Comparison of ENCODE assay signal across 23 cellular contexts in genomic region chr7:85940798-85941197, GRCh38.
DNase-seq lines count a peak whose midpoint lies in the region; ATAC-seq and TF ChIP-seq lines count a peak whose summit lies in the region.
"Had no signal": no experiment of that assay in that cellular context is flagged by ENCODE, and none has a peak within 500 bp of the region (broad histone marks: within the 10 kb centered on the region; RNA-seq: fewer than 3 reads in every experiment).

No MANE protein-coding gene starts in this region.

- H3F3A ChIP-seq in PC-9 (ENCODE audit: insufficient read depth, low read depth), result no peaks in the 10 kb centered on the region
- no peaks in the 10 kb centered on the region for H3F3A ChIP-seq in smooth muscle cell (ENCODE audit: low read depth)

- WGBS in smooth muscle cell (ENCODE audit: low lambda C conversion rate), result 91% methylated on average over 2 of the region's 2 CpGs

- ATAC-seq in GM19397 (IDR thresholded peaks at IDR 0.05; ENCODE audit: unreplicated experiment), result no peak
- ATAC-seq in upper lobe of right lung, result no peak
- ATAC-seq: A549, GM12878, GM23338, HCT116 had no signal

- TF ChIP-seq CTCF in LNCaP clone FGC (IDR thresholded peaks at IDR 0.05; ENCODE audit: control insufficient read depth, extremely low read depth, insufficient read depth) (no peak), PC-9 (conservative IDR thresholded peaks at IDR 0.05) (no peak), neural crest cell (conservative IDR thresholded peaks at IDR 0.05) (no peak), smooth muscle cell (IDR thresholded peaks at IDR 0.05; ENCODE audit: borderline replicate concordance, insufficient read depth, poor library complexity, severe bottlenecking) (no peak), upper lobe of right lung (IDR thresholded peaks at IDR 0.05) (no peak)

- H3K79me2 ChIP-seq in PC-9 (ENCODE audit: low read depth), result no peaks in the 10 kb centered on the region
- no peaks in the 10 kb centered on the region for H3K79me2 ChIP-seq in smooth muscle cell (ENCODE audit: low read depth)

- DNase-seq in LNCaP clone FGC (ENCODE audit: low read depth) (peak; percentile 35), PC-9 (no peak), neural crest cell (ENCODE audit: low read depth, low spot score) (no peak), smooth muscle cell (lab: John Stamatoyannopoulos, UW; ENCODE audit: unreplicated experiment) (no peak), upper lobe of right lung (no peak)
- DNase-seq: 8988T; ACHN; AML-193; BE2C; CD4-positive, alpha-beta T cell; CD8-positive, alpha-beta memory T cell; DMS 273 treated with DMSO at 0.1 percent for 48 hours; DMS79; EL; GDM1; H9 had no signal

- BruUV-seq in PC-9 (replicated peaks; lab: Mats Ljungman, UMichigan), result no TSS peak

- no peak overlapping the region; the same call in 1 of the 2 replicates for H3K4me2 ChIP-seq in PC-9
- H3K4me2 ChIP-seq in smooth muscle cell, result no peak overlapping the region
- H3K4me2 ChIP-seq: A549; BLaER1 treated with 17β-estradiol and CSF1 and Interleukin-3, amounts not matched to agents 10 nM and 100 nM; GM23338 had no signal

- H3K4me3 ChIP-seq in LNCaP clone FGC (ENCODE audit: low read depth, low read length), result no peak overlapping the region
- H3K4me3 ChIP-seq in PC-9, result no peak overlapping the region
- no peak overlapping the region for H3K4me3 ChIP-seq in smooth muscle cell
- H3K4me3 ChIP-seq in upper lobe of right lung, result no peak overlapping the region
- H3K4me3 ChIP-seq: A549; BLaER1 treated with 17β-estradiol and CSF1 and Interleukin-3, amounts not matched to agents 10 nM and 100 nM; GM12878; GM23338 had no signal

- H3K9me3 ChIP-seq in PC-9 (ENCODE audit: insufficient read depth, low read depth) (no peaks in the 10 kb centered on the region), smooth muscle cell (replicated peaks; ENCODE audit: low read depth) (no peaks in the 10 kb centered on the region), upper lobe of right lung (no peaks in the 10 kb centered on the region)
- H3K9me3 ChIP-seq: A549; BE2C; BLaER1 treated with 17β-estradiol and CSF1 and Interleukin-3, amounts not matched to agents 10 nM and 100 nM had no signal

- intact Hi-C loops in PC-9 (cut with micrococcal nuclease; ENCODE audit: unreplicated experiment), result no loop called here
- intact Hi-C loops in upper lobe of right lung (cut with DNase I), result no loop called here

- no peak overlapping the region for H3K9ac ChIP-seq in smooth muscle cell (ENCODE audit: low read depth)
- H3K9ac ChIP-seq: BLaER1 treated with 17β-estradiol and CSF1 and Interleukin-3, amounts not matched to agents 10 nM and 100 nM had no signal

- no peaks in the 10 kb centered on the region for H4K20me1 ChIP-seq in PC-9 (ENCODE audit: insufficient read depth)
- no peaks in the 10 kb centered on the region for H4K20me1 ChIP-seq in smooth muscle cell (ENCODE audit: low read depth)
- H4K20me1 ChIP-seq: BLaER1 treated with 17β-estradiol and CSF1 and Interleukin-3, amounts not matched to agents 10 nM and 100 nM had no signal

- H3K27ac ChIP-seq in PC-9 (no peak overlapping the region), smooth muscle cell (ENCODE audit: low read depth) (no peak overlapping the region), upper lobe of right lung (no peak overlapping the region)
- H3K27ac ChIP-seq: A549; BLaER1 treated with 17β-estradiol and CSF1 and Interleukin-3, amounts not matched to agents 10 nM and 100 nM had no signal

- H3K27ac Mint-ChIP-seq in neural crest cell (ENCODE audit: unreplicated experiment), result peak overlapping the region; percentile 31
- H3K27ac Mint-ChIP-seq: CD14-positive monocyte; CD4-positive, alpha-beta T cell; CD8-positive, alpha-beta memory T cell; GM23338; H9 had no signal

- H3K27me3 Mint-ChIP-seq in neural crest cell (ENCODE audit: low read depth), result no peaks in the 10 kb centered on the region
- H3K27me3 Mint-ChIP-seq: CD4-positive, alpha-beta T cell; CD8-positive, alpha-beta memory T cell had no signal

- H3K9me3 Mint-ChIP-seq in neural crest cell, result peaks cover 2% of the 10 kb centered on the region
- H3K9me3 Mint-ChIP-seq: GM23338 had no signal

- no peak overlapping the region for H3K4me3 Mint-ChIP-seq in neural crest cell
- H3K4me3 Mint-ChIP-seq: CD14-positive monocyte; CD4-positive, alpha-beta T cell; CD8-positive, alpha-beta memory T cell; GM23338; H9 had no signal

- no peaks in the 10 kb centered on the region for H3K27me3 ChIP-seq in PC-9 (ENCODE audit: insufficient read depth, low read depth)
- H3K27me3 ChIP-seq in smooth muscle cell (ENCODE audit: low read depth), result no peaks in the 10 kb centered on the region
- H3K27me3 ChIP-seq in upper lobe of right lung, result no peaks in the 10 kb centered on the region
- H3K27me3 ChIP-seq: BE2C; BLaER1 treated with 17β-estradiol and CSF1 and Interleukin-3, amounts not matched to agents 10 nM and 100 nM had no signal

- peaks cover 4% of the 10 kb centered on the region for H3K4me1 Mint-ChIP-seq in neural crest cell
- H3K4me1 Mint-ChIP-seq: CD14-positive monocyte; CD8-positive, alpha-beta memory T cell had no signal

- H3K9me2 ChIP-seq in PC-9 (ENCODE audit: insufficient read depth), result no peaks in the 10 kb centered on the region

- no peaks in the 10 kb centered on the region for H3K4me1 ChIP-seq in PC-9 (replicated peaks; ENCODE audit: insufficient read depth)
- H3K4me1 ChIP-seq in smooth muscle cell (ENCODE audit: low read depth), result no peaks in the 10 kb centered on the region
- H3K4me1 ChIP-seq in upper lobe of right lung, result no peaks in the 10 kb centered on the region
- H3K4me1 ChIP-seq: A549; BE2C; BLaER1 treated with 17β-estradiol and CSF1 and Interleukin-3, amounts not matched to agents 10 nM and 100 nM had no signal

- H2AFZ ChIP-seq in PC-9 (peak overlapping the region; percentile 63; the same call in 1 of the 2 replicates), smooth muscle cell (ENCODE audit: low read depth) (no peak overlapping the region)
- H2AFZ ChIP-seq: GM23338 had no signal

- H3K36me3 ChIP-seq in PC-9 (ENCODE audit: low read depth) (no peaks in the 10 kb centered on the region), smooth muscle cell (ENCODE audit: low read depth) (no peaks in the 10 kb centered on the region), upper lobe of right lung (no peaks in the 10 kb centered on the region)
- H3K36me3 ChIP-seq: BE2C; BLaER1 treated with 17β-estradiol and CSF1 and Interleukin-3, amounts not matched to agents 10 nM and 100 nM had no signal

- CTCF ChIA-PET in PC-9 (lab: Charles Lee), result no interaction called here

- no peaks in the 10 kb centered on the region for H3K36me3 Mint-ChIP-seq in neural crest cell (ENCODE audit: low read depth)
- H3K36me3 Mint-ChIP-seq: CD14-positive monocyte; CD8-positive, alpha-beta memory T cell had no signal

- POLR2A ChIA-PET in PC-9 (lab: Charles Lee; ENCODE audit: unreplicated experiment), result no interaction called here
